11 cellular contexts compared by ENCODE assay signal in genomic region chr12:47889040-47889439, GRCh38. TPM values are rescaled to one million over a fixed set of nuclear protein-coding genes. Genes with fewer than 3 reads are reported as not detected.
DNase-seq lines count a peak whose midpoint lies in the region; ATAC-seq and TF ChIP-seq lines count a peak whose summit lies in the region.
"Had no signal": no experiment of that assay in that cellular context is flagged by ENCODE, and none has a peak within 500 bp of the region (broad histone marks: within the 10 kb centered on the region; RNA-seq: fewer than 3 reads in every experiment).

No MANE protein-coding gene starts in this region.

- H3K27me3 ChIP-seq in dorsolateral prefrontal cortex = peaks cover 0 to 32% (median 4%) of the 10 kb centered on the region in 45 donors
- H3K27me3 ChIP-seq: tibial artery had no signal

- H3K4me3 Mint-ChIP-seq in memory B cell = no peak overlapping the region

- TF ChIP-seq CTCF in dorsolateral prefrontal cortex (IDR thresholded peaks at IDR 0.05 in 54 of 56, conservative IDR thresholded peaks at IDR 0.05 in 2 of 56; ENCODE audit: low read depth in 1 of 56, partially characterized antibody in 56 of 56) = no peak

- no peaks in the 10 kb centered on the region for H3K36me3 Mint-ChIP-seq in memory B cell

- H3K4me1 Mint-ChIP-seq in memory B cell = peaks cover 18% of the 10 kb centered on the region

- DNase-seq in SKM-1 treated with dmso at 0.1 percent for 144 hours (lab: John Stamatoyannopoulos, UW; ENCODE audit: unreplicated experiment) (peak; percentile 71), memory B cell (ENCODE audit: low spot score in 2 of 2) (no peak), NCI-H187 (lab: John Stamatoyannopoulos, UW) (no peak), dorsolateral prefrontal cortex (no peak), putamen (ENCODE audit: low spot score) (no peak), HCEC 1CT (no peak)
- DNase-seq: NCI-H2107 had no signal

- no peak overlapping the region for H3K27ac ChIP-seq in dorsolateral prefrontal cortex
- H3K27ac ChIP-seq: coronary artery, tibial artery had no signal

- no peak overlapping the region for H3K4me3 ChIP-seq in dorsolateral prefrontal cortex
- H3K4me3 ChIP-seq: coronary artery, tibial artery had no signal

- no peak for TF ChIP-seq POLR2A in GM18505 (IDR thresholded peaks at IDR 0.05; ENCODE audit: borderline replicate concordance, extremely low read depth, insufficient read depth, insufficient read length)

- H3K9me3 Mint-ChIP-seq in memory B cell = no peaks in the 10 kb centered on the region

- H3K27me3 Mint-ChIP-seq in memory B cell = peaks cover 8% of the 10 kb centered on the region

- intact Hi-C loops in dorsolateral prefrontal cortex (cut with DNase I) = no loop called here

- peak overlapping the region; percentile 47 for H3K27ac Mint-ChIP-seq in memory B cell

- peak; percentile 48 for ATAC-seq in GM18505 (IDR thresholded peaks at IDR 0.05; ENCODE audit: unreplicated experiment)
- peak; percentile 54 for ATAC-seq in GM21723 (IDR thresholded peaks at IDR 0.05; ENCODE audit: unreplicated experiment)
- ATAC-seq in memory B cell (ENCODE audit: low read depth) = peak; percentile 92

RNA-seq across cellular contexts. Expression of gene VDR, which starts 15.8 kb away (rescaled TPM):
- total RNA-seq in dorsolateral prefrontal cortex = 1 to 10 TPM in 18 of 120 experiments, under 1 TPM in 96, not detected in 6; 0.12 to 2.9 (median 0.42) TPM
